10 cellular contexts compared by ENCODE assay signal in the genomic region with DNA sequence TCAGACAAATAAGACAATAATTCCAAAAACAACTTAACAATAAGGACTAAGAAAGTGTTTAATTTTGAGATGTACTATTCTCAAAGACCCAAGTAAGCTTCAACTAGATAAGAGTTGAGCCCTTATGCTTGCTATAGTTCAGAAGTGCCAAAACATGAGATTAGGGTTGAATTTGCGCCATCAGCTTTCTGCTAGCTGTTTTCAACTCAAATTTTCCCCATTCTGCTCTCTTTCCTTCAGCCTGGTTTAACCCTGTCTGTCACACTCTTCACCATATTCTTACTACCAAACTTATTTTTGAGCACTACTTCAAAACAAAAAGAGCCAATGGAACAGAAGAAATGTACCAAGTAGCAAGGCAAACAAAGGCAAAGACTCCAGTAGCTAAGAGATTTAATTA. TPM values are rescaled to one million over a fixed set of nuclear protein-coding genes. Genes with fewer than 3 reads are reported as not detected.
A peak's percentile ranks its signal among the peaks of the same experiment; 100 is the strongest.
DNase-seq lines count a peak whose midpoint lies in the region; ATAC-seq and TF ChIP-seq lines count a peak whose summit lies in the region.
"Had no signal": no experiment of that assay in that cellular context is flagged by ENCODE, and none has a peak within 500 bp of the region (broad histone marks: within the 10 kb centered on the region; RNA-seq: fewer than 3 reads in every experiment).

No MANE protein-coding gene starts in this region.

- H3K36me3 Mint-ChIP-seq in chondrocyte (ENCODE audit: low read depth) (peaks cover 1% of the 10 kb centered on the region), nephron (ENCODE audit: low read depth) (peaks cover 22% of the 10 kb centered on the region)

- ATAC-seq in HG03135 (IDR thresholded peaks at IDR 0.05; ENCODE audit: unreplicated experiment): no peak

- H3K79me2 ChIP-seq in KMS-11 (ENCODE audit: insufficient read depth, low read depth): peaks cover 91% of the 10 kb centered on the region

- no peaks in the 10 kb centered on the region for H3K27me3 ChIP-seq in KMS-11 (ENCODE audit: insufficient read depth, low read depth)
- no peaks in the 10 kb centered on the region for H3K27me3 ChIP-seq in Peyer's patch

- H3K27ac ChIP-seq in KMS-11 (peak overlapping the region; percentile 12; the same call in 1 of the 2 replicates), Peyer's patch (no peak overlapping the region)

- no peak for TF ChIP-seq CTCF in AG04449 (IDR thresholded peaks at IDR 0.05; ENCODE audit: insufficient read depth, low read length, missing control alignments)
- no peak for TF ChIP-seq CTCF in KMS-11 (conservative IDR thresholded peaks at IDR 0.05; ENCODE audit: low read depth, low read length)
- TF ChIP-seq CTCF in chondrocyte (IDR thresholded peaks at IDR 0.05): no peak
- TF ChIP-seq CTCF in nephron (IDR thresholded peaks at IDR 0.05; ENCODE audit: unreplicated experiment in 3 of 3): no peak
- TF ChIP-seq CTCF in Peyer's patch (IDR thresholded peaks at IDR 0.05): no peak

- TF ChIP-seq POLR2A in Peyer's patch (IDR thresholded peaks at IDR 0.05): no peak

- peak overlapping the region; percentile 26 for H3K4me3 ChIP-seq in AG04449 (ENCODE audit: low read depth, low read length)
- no peak overlapping the region for H3K4me3 ChIP-seq in KMS-11 (IDR thresholded peaks at IDR 0.05; ENCODE audit: insufficient read depth, low read depth, low read length)
- peak overlapping the region in 1 of 4 donors; percentile 20 for H3K4me3 ChIP-seq in Peyer's patch

- no peaks in the 10 kb centered on the region for H3K9me3 ChIP-seq in Peyer's patch

- peak overlapping the region; percentile 79 for H3K4me2 ChIP-seq in KMS-11

- H3K9ac ChIP-seq in KMS-11: no peak overlapping the region

- CTCF ChIA-PET in AG04449 (lab: Yijun Ruan, JAX): interaction anchor here (0.7 to 8.4 kb wide), 2 partner anchors 21 to 96 kb away, joined by 3 to 70 read pairs; no protein-coding TSS in a partner anchor

- H3K9me3 Mint-ChIP-seq in chondrocyte (ENCODE audit: low read depth) (peaks cover 4% of the 10 kb centered on the region), nephron (peaks cover 4% of the 10 kb centered on the region)

- H3K27me3 Mint-ChIP-seq in chondrocyte (ENCODE audit: low read depth): no peaks in the 10 kb centered on the region
- no peaks in the 10 kb centered on the region for H3K27me3 Mint-ChIP-seq in nephron (ENCODE audit: low read depth)
- H3K27me3 Mint-ChIP-seq: memory B cell had no signal

- H3K27ac Mint-ChIP-seq in chondrocyte (ENCODE audit: unreplicated experiment) (peak overlapping the region; percentile 94), nephron (peak overlapping the region; percentile 48 to 62 (median 55))
- H3K27ac Mint-ChIP-seq: memory B cell had no signal

- DNase-seq in AG04449 (ENCODE audit: low read depth, low spot score) (no peak), chondrocyte (ENCODE audit: low spot score) (no peak), Peyer's patch (no peak)
- no peak for DNase-seq in activated CD4-positive, CD25-positive, alpha-beta regulatory T cell treated with anti-CD3 and anti-CD28 coated beads, Interleukin-2, amount 50 U/mL, for 72 hours
- no peak for DNase-seq in activated CD8-positive, alpha-beta memory T cell treated with anti-CD3 and anti-CD28 coated beads for 24 hours
- DNase-seq: activated CD4-positive, alpha-beta T cell treated with anti-CD3 and anti-CD28 coated beads for 1 hour had no signal

- H3K4me1 ChIP-seq in KMS-11 (ENCODE audit: low read depth, poor library complexity, severe bottlenecking) (peaks cover 64% of the 10 kb centered on the region), Peyer's patch (peaks cover 8 to 49% (median 21%) of the 10 kb centered on the region in 4 donors)

- POLR2A ChIA-PET in AG04449 (lab: Yijun Ruan, JAX): interaction anchor here (0.5 to 0.7 kb wide), 2 partner anchors 16 to 122 kb away, joined by 3 to 4 read pairs; no protein-coding TSS in a partner anchor

- H3K4me3 Mint-ChIP-seq in chondrocyte (ENCODE audit: unreplicated experiment) (peak overlapping the region; percentile 41), nephron (peak overlapping the region; percentile 41 to 86 (median 76))

- H3K4me1 Mint-ChIP-seq in chondrocyte (ENCODE audit: low read depth): peaks cover 64% of the 10 kb centered on the region
- peaks cover 43% of the 10 kb centered on the region for H3K4me1 Mint-ChIP-seq in nephron

- peaks cover 4% of the 10 kb centered on the region; the same call in 1 of the 2 replicates for H3K36me3 ChIP-seq in KMS-11 (ENCODE audit: insufficient read depth)
- no peaks in the 10 kb centered on the region for H3K36me3 ChIP-seq in Peyer's patch

- no peak overlapping the region for H2AFZ ChIP-seq in KMS-11 (ENCODE audit: low read depth)

- H4K20me1 ChIP-seq in KMS-11 (ENCODE audit: insufficient read depth): peaks cover 77% of the 10 kb centered on the region

RNA-seq across cellular contexts. Expression of gene NFE2L2, which starts 4.1 kb away (rescaled TPM):
- 65.7 to 88.2 TPM (median 86.8 TPM) in 3 replicates for total RNA-seq in chondrocyte
- total RNA-seq in Peyer's patch: 100 to 1,000 TPM in 2 of 4 donors, 10 to 100 TPM in 2; 85.3 to 162 (median 108) TPM

RNA-seq across cellular contexts. Expression of gene HNRNPA3, which starts 47.8 kb away (rescaled TPM):
- 98.0 to 153 TPM (median 106 TPM) in 3 replicates for total RNA-seq in chondrocyte
- 100 to 1,000 TPM in 1 of 4 donors, 10 to 100 TPM in 3; 40.8 to 112 (median 60.5) TPM for total RNA-seq in Peyer's patch
